ENCODE assay signal across 14 cellular contexts in the genomic region with DNA sequence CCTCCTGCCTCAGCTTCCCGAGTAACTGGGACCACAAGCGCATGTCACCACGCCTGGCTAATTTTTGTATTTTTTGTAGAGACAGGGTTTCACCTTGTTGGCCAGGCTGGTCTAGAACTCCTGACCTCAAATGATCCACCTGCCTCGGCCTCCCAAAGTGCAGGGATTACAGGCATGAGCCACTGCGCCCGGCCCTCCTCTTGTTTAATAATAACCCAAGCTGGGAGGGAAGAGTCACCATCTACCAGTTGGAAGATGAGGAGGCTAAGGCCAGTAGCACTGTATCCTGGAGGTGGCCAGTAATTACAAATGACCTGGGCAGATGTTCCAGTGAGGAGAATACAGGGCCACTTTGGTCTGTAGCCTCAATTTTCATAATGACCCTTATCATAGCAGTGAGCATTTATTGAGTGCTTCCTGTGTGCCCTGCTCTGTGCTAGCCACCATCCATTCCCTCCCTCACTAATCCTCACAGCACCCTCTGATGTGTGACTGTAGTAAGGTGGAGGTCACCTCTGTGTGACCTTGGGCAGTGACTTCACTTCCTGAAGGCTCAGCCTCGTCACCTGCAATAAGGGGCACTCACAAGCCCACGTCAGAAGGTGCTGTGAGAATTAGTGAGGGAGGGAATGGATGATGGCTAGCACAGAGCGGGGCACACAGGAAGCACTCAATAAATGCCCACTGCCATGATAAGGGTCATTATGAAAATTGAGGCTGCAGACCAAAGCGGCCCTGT.
DNase-seq lines count a peak whose midpoint lies in the region; ATAC-seq and TF ChIP-seq lines count a peak whose summit lies in the region.
"Had no signal": no experiment of that assay in that cellular context is flagged by ENCODE, and none has a peak within 500 bp of the region (broad histone marks: within the 10 kb centered on the region; RNA-seq: fewer than 3 reads in every experiment).

No MANE protein-coding gene starts in this region.

- H3K9me3 ChIP-seq in right cardiac atrium (ENCODE audit: control insufficient read depth, low read length) (no peaks in the 10 kb centered on the region), Peyer's patch (no peaks in the 10 kb centered on the region), lower lobe of right lung (no peaks in the 10 kb centered on the region), upper lobe of left lung (no peaks in the 10 kb centered on the region)
- H3K9me3 ChIP-seq: esophagus squamous epithelium had no signal

- H3K27ac ChIP-seq in right cardiac atrium (ENCODE audit: low read length) = peak overlapping the region; percentile 12
- H3K27ac ChIP-seq in Peyer's patch = peak overlapping the region in 3 of 4 donors; percentile 28 to 58 (median 33)
- H3K27ac ChIP-seq in lower lobe of right lung = peak overlapping the region; percentile 4
- peak overlapping the region in 3 of 4 donors; percentile 9 to 38 (median 9) for H3K27ac ChIP-seq in upper lobe of left lung

- TF ChIP-seq CTCF in Peyer's patch (IDR thresholded peaks at IDR 0.05) = no peak
- no peak for TF ChIP-seq CTCF in lower lobe of right lung (IDR thresholded peaks at IDR 0.05)
- no peak for TF ChIP-seq CTCF in upper lobe of left lung (IDR thresholded peaks at IDR 0.05)

- no peak for TF ChIP-seq EP300 in upper lobe of left lung (IDR thresholded peaks at IDR 0.05)

- intact Hi-C loops in right cardiac atrium (cut with DNase I) = no loop called here
- intact Hi-C loops in Right ventricle myocardium superior (cut with DNase I) = no loop called here
- intact Hi-C loops in lower lobe of right lung (cut with DNase I) = no loop called here

- H3K4me1 ChIP-seq in right cardiac atrium (ENCODE audit: control insufficient read depth, insufficient read depth, low read length) (peaks cover 33% of the 10 kb centered on the region), Peyer's patch (peaks cover 3 to 38% (median 7%) of the 10 kb centered on the region in 4 donors), lower lobe of right lung (peaks cover 55% of the 10 kb centered on the region), upper lobe of left lung (peaks cover 38 to 52% (median 42%) of the 10 kb centered on the region in 4 donors)

- ATAC-seq in right cardiac atrium (no peak), Right ventricle myocardium superior (ENCODE audit: poor library complexity) (no peak), lower lobe of right lung (no peak), upper lobe of left lung (ENCODE audit: low FRiP score in 2 of 2) (no peak), GM19452 (IDR thresholded peaks at IDR 0.05; ENCODE audit: unreplicated experiment) (no peak)
- ATAC-seq: activated naive CD8-positive, alpha-beta T cell treated with anti-CD3 and anti-CD28 coated beads, Interleukin-2, amount 50 U/mL, for 24 hours; natural killer cell treated with Interleukin-12 subunit alpha and Interleukin-12 subunit beta and Interleukin-15 and Interleukin-18, amount 100 ng/mL, for 72 hours had no signal

- H3K36me3 ChIP-seq in Peyer's patch = no peaks in the 10 kb centered on the region
- no peaks in the 10 kb centered on the region for H3K36me3 ChIP-seq in lower lobe of right lung
- H3K36me3 ChIP-seq in upper lobe of left lung = peaks cover 0 to 6% (median 0%) of the 10 kb centered on the region in 4 donors

- 90% methylated on average over 10 of the region's 10 CpGs for WGBS in right cardiac atrium
- 90 to 92% methylated on average over 10 of the region's 10 CpGs for WGBS in upper lobe of left lung, 2 donors

- TF ChIP-seq POLR2A in Peyer's patch (IDR thresholded peaks at IDR 0.05) = no peak
- no peak for TF ChIP-seq POLR2A in upper lobe of left lung (IDR thresholded peaks at IDR 0.05)

- H3K4me3 ChIP-seq in right cardiac atrium (ENCODE audit: low read length) = no peak overlapping the region
- H3K4me3 ChIP-seq in Peyer's patch = no peak overlapping the region
- no peak overlapping the region for H3K4me3 ChIP-seq in lower lobe of right lung
- no peak overlapping the region for H3K4me3 ChIP-seq in upper lobe of left lung
- H3K4me3 ChIP-seq: esophagus squamous epithelium had no signal

- H3K27me3 ChIP-seq in right cardiac atrium (ENCODE audit: control insufficient read depth, insufficient read depth) (no peaks in the 10 kb centered on the region), Peyer's patch (no peaks in the 10 kb centered on the region), lower lobe of right lung (ENCODE audit: low read depth) (no peaks in the 10 kb centered on the region), upper lobe of left lung (no peaks in the 10 kb centered on the region)
- H3K27me3 ChIP-seq: esophagus squamous epithelium had no signal

- DNase-seq in right cardiac atrium (no peak), Right ventricle myocardium superior (no peak), Peyer's patch (peak in 1 of 3 donors; percentile 9), lower lobe of right lung (no peak), upper lobe of left lung (no peak), T-helper 9 cell (no peak), cerebellar cortex (ENCODE audit: low spot score) (no peak)
- DNase-seq: activated CD4-positive, alpha-beta T cell treated with anti-CD3 and anti-CD28 coated beads, Interleukin-2, amount 10 ng/mL, durations not matched to agents 24 days and 14 days; activated naive CD8-positive, alpha-beta T cell treated with anti-CD3 and anti-CD28 coated beads, Interleukin-2, amount 50 U/mL, for 24 hours; esophagus squamous epithelium; NCI-H1930; stimulated activated naive CD4-positive, alpha-beta T cell had no signal
